Comparison of ENCODE assay signal across 8 cellular contexts in genomic region chr1:119743776-119744597, GRCh38. TPM values are rescaled to one million over a fixed set of nuclear protein-coding genes. Genes with fewer than 3 reads are reported as not detected.
DNase-seq lines count a peak whose midpoint lies in the region; ATAC-seq, FAIRE-seq and TF ChIP-seq lines count a peak whose summit lies in the region.

No MANE protein-coding gene starts in this region.

- peaks cover 2% of the 10 kb centered on the region for H3K27me3 Mint-ChIP-seq in T-helper 2 cell treated with Interferon-gamma antibody and Interleukin-4, amounts not matched to agents 5 μg/mL and 100 μg/mL, for 36 hours (ENCODE audit: low read depth)

- 17% methylated on average over 17 of the region's 17 CpGs for WGBS in K562 (ENCODE audit: insufficient coverage, low coverage, missing lambda C conversion rate)

- BruUV-seq in HCT116 (replicated peaks; lab: Mats Ljungman, UMichigan) (no TSS peak), K562 (replicated peaks; lab: Mats Ljungman, UMichigan) (no TSS peak)

- CTCF ChIA-PET in HCT116 (lab: Charles Lee) (interaction anchor here (1.7 kb wide), 1 partner anchor 130 kb away, joined by 4 read pairs; no protein-coding TSS in a partner anchor), K562 (lab: Yijun Ruan, JAX; ENCODE audit: low intra/inter-chr PET ratio) (interaction anchor here (1.3 kb wide), 1 partner anchor 65 kb away, joined by 3 read pairs; no protein-coding TSS in a partner anchor)

- H3K9me2 ChIP-seq in DOHH2 (replicated peaks; ENCODE audit: control insufficient read depth, low read length): no peaks in the 10 kb centered on the region
- no peaks in the 10 kb centered on the region for H3K9me2 ChIP-seq in HCT116 (ENCODE audit: insufficient read depth)

- H3K9me3 ChIP-seq in DOHH2 (ENCODE audit: control insufficient read depth, insufficient read depth, low read length) (no peaks in the 10 kb centered on the region), HCT116 (ENCODE audit: control insufficient read depth in 1 of 2, insufficient read depth in 1 of 2, low read depth in 1 of 2, low read length in 2 of 2) (no peaks in the 10 kb centered on the region), K562 (replicated peaks; ENCODE audit: control insufficient read depth, insufficient read depth, low read depth, low read length) (no peaks in the 10 kb centered on the region)

- POLR2A ChIA-PET in HCT116 (lab: Charles Lee) (no interaction called here), K562 (lab: Yijun Ruan, JAX) (interaction anchor here (0.6 to 2.3 kb wide), 8 partner anchors 8 to 432 kb away, joined by 3 to 8 read pairs (median 3); partner anchors contain the start of genes PHGDH and SEC22B)

- H3K4me3 Mint-ChIP-seq in T-helper 2 cell treated with Interferon-gamma antibody and Interleukin-4, amounts not matched to agents 5 μg/mL and 100 μg/mL, for 36 hours: no peak overlapping the region

- no peak overlapping the region for H3K27ac ChIP-seq in DOHH2 (ENCODE audit: low read depth, low read length)
- H3K27ac ChIP-seq in HCT116 (ENCODE audit: low read depth, low read length): no peak overlapping the region
- H3K27ac ChIP-seq in K562 (ENCODE audit: extremely low read depth, low read depth, low read length): no peak overlapping the region

- no peaks in the 10 kb centered on the region for H3F3A ChIP-seq in DOHH2 (ENCODE audit: control insufficient read depth, insufficient read depth)

- ATAC-seq in HCT116 (peak; percentile 92), K562 (peak; percentile 90), GM21528 (IDR thresholded peaks at IDR 0.05; ENCODE audit: low FRiP score, unreplicated experiment) (no peak)

- H3K9me3 Mint-ChIP-seq in T-helper 2 cell treated with Interferon-gamma antibody and Interleukin-4, amounts not matched to agents 5 μg/mL and 100 μg/mL, for 36 hours: no peaks in the 10 kb centered on the region

- H3K4me1 Mint-ChIP-seq in T-helper 2 cell treated with Interferon-gamma antibody and Interleukin-4, amounts not matched to agents 5 μg/mL and 100 μg/mL, for 36 hours (ENCODE audit: low read depth): peaks cover 7% of the 10 kb centered on the region

- no peak overlapping the region for H2AFZ ChIP-seq in HCT116 (ENCODE audit: low read depth, low read length, poor library complexity, severe bottlenecking)
- H2AFZ ChIP-seq in K562 (ENCODE audit: low read depth, low read length): no peak overlapping the region

- FAIRE-seq in K562 (lab: Jason Lieb, UNC): peak; percentile 95

- no peak overlapping the region for H3K4me2 ChIP-seq in DOHH2 (ENCODE audit: low read length)
- no peak overlapping the region for H3K4me2 ChIP-seq in HCT116 (ENCODE audit: low read length)
- H3K4me2 ChIP-seq in K562 (ENCODE audit: insufficient read depth, low read length): no peak overlapping the region

- no peaks in the 10 kb centered on the region for H4K20me1 ChIP-seq in DOHH2 (ENCODE audit: control insufficient read depth, insufficient read depth, low read depth, low read length)
- H4K20me1 ChIP-seq in HCT116 (ENCODE audit: insufficient read depth): no peaks in the 10 kb centered on the region
- H4K20me1 ChIP-seq in K562 (replicated peaks; ENCODE audit: control insufficient read depth, insufficient read depth, low read length): peaks cover 23% of the 10 kb centered on the region

- H3K27me3 ChIP-seq in DOHH2 (ENCODE audit: control insufficient read depth, low read length) (no peaks in the 10 kb centered on the region), HCT116 (ENCODE audit: insufficient read depth, low read length) (no peaks in the 10 kb centered on the region), K562 (ENCODE audit: control insufficient read depth in 2 of 2, insufficient read depth in 2 of 2, low read length in 2 of 2) (peaks cover 12 to 21% of the 10 kb centered on the region in 2 experiments; a peak in 4 of 5 replicates)

- TF ChIP-seq RAD21 in HCT116 (IDR thresholded peaks at IDR 0.05; ENCODE audit: low read depth): peak; percentile 72
- TF ChIP-seq RAD21 in K562 (CRISPR knock-in tag; conservative IDR thresholded peaks at IDR 0.05 in 1 of 2, IDR thresholded peaks at IDR 0.05 in 1 of 2): peak; percentile 68 to 72

- H3K9me1 ChIP-seq in K562 (ENCODE audit: control insufficient read depth, insufficient read depth, low read length): no peaks in the 10 kb centered on the region

- no peak overlapping the region for H3K4me3 ChIP-seq in DOHH2 (ENCODE audit: low read length)
- no peak overlapping the region for H3K4me3 ChIP-seq in HCT116 (replicated peaks in 1 of 2; ENCODE audit: low read depth in 1 of 2, low read length in 2 of 2)
- no peak overlapping the region for H3K4me3 ChIP-seq in K562

- H3K36me3 ChIP-seq in DOHH2 (ENCODE audit: control insufficient read depth, low read length) (peaks cover 53% of the 10 kb centered on the region), HCT116 (ENCODE audit: control insufficient read depth in 1 of 2, insufficient read depth in 2 of 2, low read length in 2 of 2) (no peaks in the 10 kb centered on the region; a peak in 1 of 4 replicates), K562 (ENCODE audit: control insufficient read depth, insufficient read depth, low read length) (no peaks in the 10 kb centered on the region; the same call in 2 of the 3 replicates)

- DNase-seq in HCT116 (ENCODE audit: low read depth, low spot score): peak; percentile 44
- peak; percentile 58 for DNase-seq in NCI-H146 (lab: John Stamatoyannopoulos, UW)
- DNase-seq in T-helper 2 cell treated with Interferon-gamma antibody and Interleukin-4, amounts not matched to agents 5 μg/mL and 100 μg/mL, for 36 hours (ENCODE audit: low spot score): peak; percentile 38
- peak; percentile 82 to 90 (median 86) for DNase-seq in K562 (ENCODE audit: extremely low read depth in 1 of 4, low spot score in 3 of 4)
- DNase-seq in iPS-NIHi7 (ENCODE audit: extremely low spot score): peak; percentile 85
- peak; percentile 10 to 32 for DNase-seq in stimulated activated CD4-positive, alpha-beta T cell treated with anti-CD3 and anti-CD28 coated beads, Interleukin-12 subunit alpha, Interleukin-12 subunit beta, amount 100 ng/mL, for 24 hours (ENCODE audit: low read depth in 2 of 2)

- no peak overlapping the region for H3K27ac Mint-ChIP-seq in T-helper 2 cell treated with Interferon-gamma antibody and Interleukin-4, amounts not matched to agents 5 μg/mL and 100 μg/mL, for 36 hours

- peaks cover 20% of the 10 kb centered on the region for H3K36me3 Mint-ChIP-seq in T-helper 2 cell treated with Interferon-gamma antibody and Interleukin-4, amounts not matched to agents 5 μg/mL and 100 μg/mL, for 36 hours (ENCODE audit: low read depth)

- H3K79me2 ChIP-seq in DOHH2 (ENCODE audit: control insufficient read depth, low read length) (no peaks in the 10 kb centered on the region), HCT116 (ENCODE audit: insufficient read depth, low read length) (no peaks in the 10 kb centered on the region), K562 (ENCODE audit: control insufficient read depth, insufficient read depth, low read length) (no peaks in the 10 kb centered on the region)

- TF ChIP-seq EP300 in K562 (IDR thresholded peaks at IDR 0.05; ENCODE audit: low read length): no peak

- TF ChIP-seq POLR2A in HCT116 (IDR thresholded peaks at IDR 0.05; ENCODE audit: borderline replicate concordance, extremely low read depth, insufficient read depth, insufficient read length): no peak
- TF ChIP-seq POLR2A in K562 (conservative IDR thresholded peaks at IDR 0.05): no peak

- in situ Hi-C loops in K562 (cut with MboI): no loop called here

- TF ChIP-seq CTCF in DOHH2 (IDR thresholded peaks at IDR 0.05; ENCODE audit: low read depth, low read length, poor library complexity, severe bottlenecking) (peak; percentile 90), HCT116 (IDR thresholded peaks at IDR 0.05 in 2 of 3, conservative IDR thresholded peaks at IDR 0.05 in 1 of 3; ENCODE audit: borderline replicate concordance in 1 of 3, insufficient read depth in 1 of 3, low read depth in 2 of 3, low read length in 2 of 3) (peak; percentile 58 to 90 (median 87); a peak in 5 of 6 replicates), K562 (IDR thresholded peaks at IDR 0.05 in 2 of 3, conservative IDR thresholded peaks at IDR 0.05 in 1 of 3; ENCODE audit: insufficient read depth in 2 of 3, low read depth in 1 of 3, low read length in 3 of 3) (peak; percentile 87 to 96 (median 92))

- peaks cover 11% of the 10 kb centered on the region for H3K4me1 ChIP-seq in DOHH2 (ENCODE audit: control insufficient read depth, low read length)
- H3K4me1 ChIP-seq in HCT116 (ENCODE audit: control insufficient read depth in 1 of 2, insufficient read depth in 2 of 2, low read length in 2 of 2): no peaks in the 10 kb centered on the region
- peaks cover 0 to 3% of the 10 kb centered on the region in 2 experiments; a peak in 3 of 5 replicates for H3K4me1 ChIP-seq in K562 (replicated peaks in 1 of 2; ENCODE audit: control insufficient read depth in 2 of 2, insufficient read depth in 2 of 2, low read length in 2 of 2)

- RAD21 ChIA-PET in HCT116 (lab: Charles Lee; ENCODE audit: low non-redundant PET in 1 of 2, low total read pairs in 2 of 2, uncharacterized antibody in 2 of 2, unreplicated experiment in 2 of 2): no interaction called here

- intact Hi-C loops in HCT116 (cut with micrococcal nuclease) (loop anchor here (5.0 kb wide), 1 partner anchor 132 kb away; no protein-coding TSS in a partner anchor), K562 (cut with micrococcal nuclease) (loop anchor here (5.0 to 10.0 kb wide), 2 partner anchors 67 to 129 kb away; no protein-coding TSS in a partner anchor)

- H3K9ac ChIP-seq in HCT116 (ENCODE audit: low read length) (no peak overlapping the region), K562 (ENCODE audit: insufficient read depth in 1 of 2, low read depth in 2 of 2, low read length in 2 of 2) (no peak overlapping the region)

RNA-seq across cellular contexts. Expression of gene HMGCS2, which starts 24.7 kb away (rescaled TPM):
- total RNA-seq in HCT116 (2021; ENCODE audit: unreplicated experiment) (0.20 TPM), K562 (2014; rRNA removed) (not detected in 2 replicates), K562 (2014; rRNA removed; fragmentation: Illumina TruSeq; extraction: Trizol) (not detected in 2 replicates), K562 (2015; rRNA removed; fragmentation: Illumina TruSeq; extraction: Trizol) (not detected in 2 replicates), K562 (2021) (0.13 and 0.18 TPM in 2 replicates)
- not detected in 2 replicates for polyA plus RNA-seq in HCT116 (2012)
- total RNA-seq in K562 (2011; cell fraction: chromatin; rRNA removed; ENCODE audit: low replicate concordance): not detected in 2 replicates
- not detected in 2 replicates for total RNA-seq in K562 (2011; cell fraction: nucleolus; rRNA removed)
- not detected in 2 replicates for total RNA-seq in K562 (2011; cell fraction: nucleoplasm; rRNA removed)
- polyA plus RNA-seq in K562 (2011; rRNA removed) (not detected in 2 replicates), K562 (2014; fragmentation: Illumina TruSeq; extraction: Trizol) (not detected in 2 replicates), K562 (2014; fragmentation: Nextera tagmentation; extraction: Ambion mirVana) (not detected), K562 (2014; rRNA removed) (not detected in 2 replicates)
- polyA plus RNA-seq in K562 (2011; cell fraction: cytosol; rRNA removed): not detected in 2 replicates
- polyA plus RNA-seq in K562 (2011; cell fraction: nucleus; rRNA removed): not detected in 2 replicates
- polyA plus RNA-seq in K562 (2012): not detected in 2 replicates
- not detected in 2 replicates for polyA minus RNA-seq in K562 (2011; rRNA and poly(A)+ RNA removed)
- polyA minus RNA-seq in K562 (2011; cell fraction: cytosol; rRNA and poly(A)+ RNA removed): not detected in 2 replicates
- not detected in 2 replicates for polyA minus RNA-seq in K562 (2011; cell fraction: nucleus; rRNA and poly(A)+ RNA removed)

RNA-seq across cellular contexts. Expression of gene PHGDH, which starts 32.3 kb away (rescaled TPM):
- total RNA-seq in HCT116 (2021; ENCODE audit: unreplicated experiment) (187 TPM), K562 (2014; rRNA removed) (59.3 and 65.5 TPM in 2 replicates), K562 (2014; rRNA removed; fragmentation: Illumina TruSeq; extraction: Trizol) (36.2 and 36.8 TPM in 2 replicates), K562 (2015; rRNA removed; fragmentation: Illumina TruSeq; extraction: Trizol) (12.1 and 12.9 TPM in 2 replicates), K562 (2021) (61.6 and 78.8 TPM in 2 replicates)
- 244 and 317 TPM in 2 replicates for polyA plus RNA-seq in HCT116 (2012)
- total RNA-seq in K562 (2011; cell fraction: chromatin; rRNA removed; ENCODE audit: low replicate concordance): 36.0 and 39.7 TPM in 2 replicates
- total RNA-seq in K562 (2011; cell fraction: nucleolus; rRNA removed): 29.1 and 29.2 TPM in 2 replicates
- 31.7 TPM in 2 replicates for total RNA-seq in K562 (2011; cell fraction: nucleoplasm; rRNA removed)
- polyA plus RNA-seq in K562 (2011; rRNA removed) (6.7 and 25.1 TPM in 2 replicates), K562 (2014; fragmentation: Illumina TruSeq; extraction: Trizol) (57.9 and 63.6 TPM in 2 replicates), K562 (2014; fragmentation: Nextera tagmentation; extraction: Ambion mirVana) (10 to 100 TPM in 1 of 2 experiments, 1 to 10 TPM in 1; 8.6 to 14.7 TPM), K562 (2014; rRNA removed) (71.5 and 84.2 TPM in 2 replicates)
- 7.6 and 14.9 TPM in 2 replicates for polyA plus RNA-seq in K562 (2011; cell fraction: cytosol; rRNA removed)
- 12.3 and 25.6 TPM in 2 replicates for polyA plus RNA-seq in K562 (2011; cell fraction: nucleus; rRNA removed)
- polyA plus RNA-seq in K562 (2012): 40.8 and 809 TPM in 2 replicates
- 11.2 and 33.6 TPM in 2 replicates for polyA minus RNA-seq in K562 (2011; rRNA and poly(A)+ RNA removed)
- polyA minus RNA-seq in K562 (2011; cell fraction: cytosol; rRNA and poly(A)+ RNA removed): 5.7 and 28.2 TPM in 2 replicates
- 7.8 and 23.7 TPM in 2 replicates for polyA minus RNA-seq in K562 (2011; cell fraction: nucleus; rRNA and poly(A)+ RNA removed)

Comparison
In these comparisons a context has a peak if more than half of its experiments do, and no peak if none do; other contexts are left out.
1. DNase-seq: peak in every context shown above with its lines; median percentile 86 in K562; 85 in iPS-NIHi7; 58 in NCI-H146; 44 in HCT116; 38 in T-helper 2 cell treated with Interferon-gamma antibody and Interleukin-4, amounts not matched to agents 5 μg/mL and 100 μg/mL, for 36 hours; 21 in stimulated activated CD4-positive, alpha-beta T cell treated with anti-CD3 and anti-CD28 coated beads, Interleukin-12 subunit alpha, Interleukin-12 subunit beta, amount 100 ng/mL, for 24 hours.